ENCODE assay signal across 8 cellular contexts in the genomic region with DNA sequence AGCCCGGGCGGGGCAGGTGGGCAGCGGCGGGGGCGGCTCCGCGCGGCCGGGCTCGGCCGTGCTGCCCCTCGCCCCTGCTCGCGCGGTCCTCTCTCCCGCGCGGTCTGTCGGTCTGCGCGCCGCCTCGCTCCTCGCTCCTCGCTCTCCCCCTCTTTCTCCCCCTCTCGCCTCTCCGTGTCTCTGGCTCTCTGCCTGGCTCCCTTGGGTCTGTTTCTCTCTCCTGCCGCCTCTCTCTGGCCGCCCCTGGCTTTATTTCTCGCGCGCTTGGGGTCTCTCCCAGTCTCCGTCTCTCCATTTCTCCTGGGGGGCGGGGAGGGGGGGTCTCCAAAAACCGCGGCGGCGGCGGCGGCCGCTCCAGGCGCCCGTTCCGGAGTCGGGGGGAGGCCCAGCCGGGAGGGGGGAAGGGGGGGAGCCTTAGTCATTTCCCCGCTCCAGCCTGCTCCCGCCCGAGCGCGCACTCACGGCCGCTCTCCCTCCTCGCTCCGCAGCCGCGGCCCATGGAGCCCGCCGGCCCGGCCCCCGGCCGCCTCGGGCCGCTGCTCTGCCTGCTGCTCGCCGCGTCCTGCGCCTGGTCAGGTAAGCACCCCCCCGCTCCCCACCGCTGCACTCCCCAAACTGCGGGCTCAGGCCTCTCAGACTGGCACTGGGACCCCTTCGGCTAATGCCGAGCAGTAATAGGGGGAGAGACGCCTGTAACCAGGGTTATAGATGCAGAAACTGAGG. TPM values are rescaled to one million over a fixed set of nuclear protein-coding genes. Genes with fewer than 3 reads are reported as not detected.
DNase-seq lines count a peak whose midpoint lies in the region; ATAC-seq and TF ChIP-seq lines count a peak whose summit lies in the region.

Gene SIRPA, plus strand, starts transcription at position 457 of the 723 bp plus-strand sequence. Its CDS starts 41 bp downstream, at position 498.

- WGBS in mesodermal cell (ENCODE audit: insufficient coverage in 2 of 2), 2 experiments: 0 to 1% methylated on average over 41 of the region's 74 CpGs
- 0% methylated on average over 32 to 70 of the region's 74 CpGs for WGBS in testis, 2 donors

- H3K36me3 ChIP-seq in mesodermal cell (ENCODE audit: control insufficient read depth, insufficient read depth, low read length): no peaks in the 10 kb centered on the region
- H3K36me3 ChIP-seq in testis (ENCODE audit: low read depth, missing control alignments): no peaks in the 10 kb centered on the region

- DNase-seq in D341Med (ENCODE audit: low spot score) (peak; percentile 77), HT1080 (ENCODE audit: low read depth) (peak; percentile 23), T1000 (lab: John Stamatoyannopoulos, UW) (peak; percentile 51), erythroblast (lab: John Stamatoyannopoulos, UW) (peak; percentile 8 to 29), testis (peak; percentile 70), NCI-H1694 treated with DMSO at 0.1 percent for 48 hours (lab: John Stamatoyannopoulos, UW) (no peak)

- no peaks in the 10 kb centered on the region for H3K9me3 ChIP-seq in mesodermal cell (ENCODE audit: control insufficient read depth, low read length)
- H3K9me3 ChIP-seq in testis: no peaks in the 10 kb centered on the region

- TF ChIP-seq POLR2A in erythroblast (IDR thresholded peaks at IDR 0.05; ENCODE audit: low read length) (no peak), testis (IDR thresholded peaks at IDR 0.05) (no peak)

- TF ChIP-seq CTCF in testis (IDR thresholded peaks at IDR 0.05): no peak

- H3K4me3 ChIP-seq in mesodermal cell (ENCODE audit: extremely low read depth, insufficient read depth, low read length, poor library complexity, severe bottlenecking) (peak within 1 kb of the TSS; percentile 53), testis (peak within 1 kb of the TSS; percentile 54 to 66)

- H3K27ac ChIP-seq in mesodermal cell (ENCODE audit: low read depth, low read length, severe bottlenecking) (peak within 1 kb of the TSS; percentile 23), testis (peak within 1 kb of the TSS; percentile 72 to 92)

- H3K4me1 ChIP-seq in mesodermal cell (ENCODE audit: control insufficient read depth, insufficient read depth, low read length, poor library complexity, severe bottlenecking): peaks cover 25% of the 10 kb centered on the region
- H3K4me1 ChIP-seq in testis: no peaks in the 10 kb centered on the region

- H3K27me3 ChIP-seq in testis: no peaks in the 10 kb centered on the region

- intact Hi-C loops in testis (cut with DNase I; ENCODE audit: low total_unique reads): no loop called here

- ATAC-seq in activated CD4-positive, CD25-positive, alpha-beta regulatory T cell treated with anti-CD3 and anti-CD28 coated beads, Interleukin-2, amount 50 U/mL, for 24 hours: no peak

RNA-seq across cellular contexts. Expression of gene SIRPA, which starts in this region (rescaled TPM):
- 6.1 and 8.9 TPM in 2 replicates for total RNA-seq in HT1080 (2014; rRNA removed; shearing (Covaris generic))
- 16.9 and 17.0 TPM in 2 replicates for polyA plus RNA-seq in HT1080 (2015; cell fraction: cytosol; rRNA removed)
- 9.9 and 11.1 TPM in 2 replicates for polyA plus RNA-seq in HT1080 (2015; cell fraction: nucleus; rRNA removed)
- 16.3 TPM for polyA plus RNA-seq in mesodermal cell (2013, experiment 1 of 2)
- 14.4 TPM for polyA plus RNA-seq in mesodermal cell (2013, experiment 2 of 2)
- 10 to 100 TPM; 18.4 to 21.0 TPM for total RNA-seq in testis
- 25.7 TPM for polyA plus RNA-seq in testis (ENCODE audit: insufficient read depth, low read depth, low replicate concordance)
